In genomic region chr5:643811-644271, GRCh38 we compare ENCODE assay signal across 13 cellular contexts. TPM values are rescaled to one million over a fixed set of nuclear protein-coding genes. Genes with fewer than 3 reads are reported as not detected.
DNase-seq lines count a peak whose midpoint lies in the region; ATAC-seq and TF ChIP-seq lines count a peak whose summit lies in the region.
"Had no signal": no experiment of that assay in that cellular context is flagged by ENCODE, and none has a peak within 500 bp of the region (broad histone marks: within the 10 kb centered on the region; RNA-seq: fewer than 3 reads in every experiment).

No MANE protein-coding gene starts in this region.

- H3K36me3 Mint-ChIP-seq in activated CD4-positive, alpha-beta memory T cell treated with anti-CD3 and anti-CD28 coated beads for 36 hours = peaks cover 19% of the 10 kb centered on the region

- H3K27me3 Mint-ChIP-seq in activated CD4-positive, alpha-beta memory T cell treated with anti-CD3 and anti-CD28 coated beads for 36 hours = no peaks in the 10 kb centered on the region

- H3K4me1 ChIP-seq in MM.1S (ENCODE audit: low read length) = peaks cover 18% of the 10 kb centered on the region
- H3K4me1 ChIP-seq: esophagus squamous epithelium, left lung had no signal

- no peaks in the 10 kb centered on the region for H3K9me3 Mint-ChIP-seq in activated CD4-positive, alpha-beta memory T cell treated with anti-CD3 and anti-CD28 coated beads for 36 hours

- POLR2A ChIA-PET in activated CD4-positive, alpha-beta memory T cell treated with anti-CD3 and anti-CD28 coated beads for 36 hours (lab: Charles Lee) = no interaction called here

- no peaks in the 10 kb centered on the region for H3K27me3 ChIP-seq in MM.1S (replicated peaks; ENCODE audit: insufficient read depth, low read length)
- H3K27me3 ChIP-seq: esophagus squamous epithelium, left lung had no signal

- peaks cover 2% of the 10 kb centered on the region for H3K4me1 Mint-ChIP-seq in activated CD4-positive, alpha-beta memory T cell treated with anti-CD3 and anti-CD28 coated beads for 36 hours (ENCODE audit: low read depth)

- TF ChIP-seq CTCF in GM13976 (IDR thresholded peaks at IDR 0.05; ENCODE audit: borderline replicate concordance, control extremely low read depth, extremely low read depth, insufficient read depth, missing control alignments) (no peak), MM.1S (IDR thresholded peaks at IDR 0.05; ENCODE audit: low read length) (no peak), GM13977 (IDR thresholded peaks at IDR 0.05; ENCODE audit: extremely low read depth, insufficient read depth, missing control alignments) (no peak)

- H3K9me3 ChIP-seq in MM.1S (replicated peaks; ENCODE audit: insufficient read depth, low read length) = no peaks in the 10 kb centered on the region
- H3K9me3 ChIP-seq: esophagus squamous epithelium, left lung had no signal

- intact Hi-C loops in activated CD4-positive, alpha-beta memory T cell treated with anti-CD3 and anti-CD28 coated beads for 36 hours (cut with micrococcal nuclease) = no loop called here

- CTCF ChIA-PET in activated CD4-positive, alpha-beta memory T cell treated with anti-CD3 and anti-CD28 coated beads for 36 hours (lab: Charles Lee) = interaction anchor here (1.3 kb wide), 1 partner anchor 26 kb away, joined by 3 read pairs; no protein-coding TSS in a partner anchor

- H3K27ac ChIP-seq in MM.1S (ENCODE audit: low read length) = peak overlapping the region; percentile 47; the same call in 1 of the 2 replicates
- H3K27ac ChIP-seq: esophagus squamous epithelium, GM23248, left lung had no signal

- in situ Hi-C loops in GM13976 (cut with MboI; ENCODE audit: low sequenced_read_pairs, unreplicated experiment) (no loop called here), GM13977 (cut with MboI; ENCODE audit: low pct_unique_long_range_greater_than_20kb, low sequenced_read_pairs, unreplicated experiment) (no loop called here)

- H3K4me3 Mint-ChIP-seq in activated CD4-positive, alpha-beta memory T cell treated with anti-CD3 and anti-CD28 coated beads for 36 hours = no peak overlapping the region

- ATAC-seq in GM21619 (IDR thresholded peaks at IDR 0.05; ENCODE audit: unreplicated experiment) = peak; percentile 63
- ATAC-seq: left lung had no signal

- H3K4me2 ChIP-seq in MM.1S (ENCODE audit: low read depth, low read length) = peak overlapping the region; percentile 83

- peak; percentile 80 for DNase-seq in GM13976 (ENCODE audit: low spot score)
- DNase-seq in MM.1S = peak; percentile 82
- peak; percentile 77 for DNase-seq in left kidney (ENCODE audit: low read depth, low spot score)
- no peak for DNase-seq in GM13977 (ENCODE audit: low spot score)
- no peak for DNase-seq in NAMALWA (ENCODE audit: low spot score)
- DNase-seq in activated CD4-positive, alpha-beta memory T cell treated with anti-CD3 and anti-CD28 coated beads for 36 hours = no peak
- no peak for DNase-seq in putamen (ENCODE audit: low spot score)
- DNase-seq: amniotic stem cell, esophagus squamous epithelium, GM23248, KG1, left lung had no signal

- H3F3A ChIP-seq in MM.1S (ENCODE audit: insufficient read depth, low read length) = peaks cover 19% of the 10 kb centered on the region; the same call in 1 of the 2 replicates

- no peaks in the 10 kb centered on the region for H4K20me1 ChIP-seq in MM.1S (ENCODE audit: insufficient read depth, low read length)

- peak overlapping the region; percentile 32 for H3K4me3 ChIP-seq in MM.1S (ENCODE audit: low read length)
- H3K4me3 ChIP-seq: esophagus squamous epithelium, GM23248, left lung had no signal

- no peak overlapping the region; the same call in 1 of the 2 replicates for H3K9ac ChIP-seq in MM.1S (ENCODE audit: low read length)
- H3K9ac ChIP-seq: GM23248 had no signal

- no peaks in the 10 kb centered on the region for H3K9me2 ChIP-seq in MM.1S (replicated peaks; ENCODE audit: insufficient read depth, low read length)

- no peak overlapping the region for H3K27ac Mint-ChIP-seq in activated CD4-positive, alpha-beta memory T cell treated with anti-CD3 and anti-CD28 coated beads for 36 hours

- H3K79me2 ChIP-seq in MM.1S (ENCODE audit: low read length) = peaks cover 30% of the 10 kb centered on the region

- no peak overlapping the region for H2AFZ ChIP-seq in MM.1S (ENCODE audit: low read length)
- H2AFZ ChIP-seq: GM23248 had no signal

- peaks cover 11% of the 10 kb centered on the region for H3K36me3 ChIP-seq in MM.1S (replicated peaks; ENCODE audit: insufficient read depth, low read length)

RNA-seq across cellular contexts. Expression of gene CEP72, which starts 31.7 kb away (rescaled TPM):
- total RNA-seq in activated CD4-positive, alpha-beta memory T cell treated with anti-CD3 and anti-CD28 coated beads for 36 hours = 10 to 100 TPM; 21.6 to 22.5 TPM

RNA-seq across cellular contexts. Expression of gene TPPP, which starts 49.3 kb away (rescaled TPM):
- under 1 TPM; 0.53 to 0.55 TPM for total RNA-seq in activated CD4-positive, alpha-beta memory T cell treated with anti-CD3 and anti-CD28 coated beads for 36 hours
- total RNA-seq: GM23248 had no signal

Comparison
In these comparisons a context has a peak if more than half of its experiments do, and no peak if none do; other contexts are left out.
1. DNase-seq: peak in GM13976 (single experiment), MM.1S (single experiment) and left kidney (single experiment); none in GM13977 (single experiment), NAMALWA (single experiment), activated CD4-positive, alpha-beta memory T cell treated with anti-CD3 and anti-CD28 coated beads for 36 hours (single experiment) and putamen (single experiment).